ENCODE assay signal across 18 cellular contexts in genomic region chr16:71727545-71728324, GRCh38. TPM values are rescaled to one million over a fixed set of nuclear protein-coding genes. Genes with fewer than 3 reads are reported as not detected.
DNase-seq lines count a peak whose midpoint lies in the region; ATAC-seq, FAIRE-seq and TF ChIP-seq lines count a peak whose summit lies in the region.
"Had no signal": no experiment of that assay in that cellular context is flagged by ENCODE, and none has a peak within 500 bp of the region (broad histone marks: within the 10 kb centered on the region; RNA-seq: fewer than 3 reads in every experiment).

No MANE protein-coding gene starts in this region.

- H2AFZ ChIP-seq in GM23338 = no peak overlapping the region
- H2AFZ ChIP-seq: parathyroid adenoma had no signal

- no peak for FAIRE-seq in kidney (lab: Jason Lieb, UNC)
- FAIRE-seq: bronchial epithelial cell had no signal

- H3K4me3 Mint-ChIP-seq in GM23338 = no peak overlapping the region
- no peak overlapping the region for H3K4me3 Mint-ChIP-seq in stimulated activated naive B cell treated with anti-CD40 and anti-IgM and Interleukin-4, amounts not matched to agents 10 μg/mL and 1 μg/mL and 100 μg/mL, for 72 hours

- ATAC-seq in GM23338 (no peak), GM21423 (IDR thresholded peaks at IDR 0.05; ENCODE audit: unreplicated experiment) (no peak)
- peak; percentile 29 to 35 for ATAC-seq in stimulated activated naive B cell treated with anti-CD40 and anti-IgM and Interleukin-4, amounts not matched to agents 10 μg/mL and 1 μg/mL and 100 μg/mL, for 72 hours (replicated peaks)
- ATAC-seq: heart right ventricle, lower lobe of right lung had no signal

- peaks cover 16% of the 10 kb centered on the region for H3K4me1 Mint-ChIP-seq in GM23338
- H3K4me1 Mint-ChIP-seq in stimulated activated naive B cell treated with anti-CD40 and anti-IgM and Interleukin-4, amounts not matched to agents 10 μg/mL and 1 μg/mL and 100 μg/mL, for 72 hours = peaks cover 24 to 51% of the 10 kb centered on the region in 2 donors

- H3F3A ChIP-seq in GM23338 (replicated peaks; ENCODE audit: low read depth) = peaks cover 7% of the 10 kb centered on the region

- H3K79me2 ChIP-seq in GM23338 (replicated peaks; ENCODE audit: insufficient read depth) = no peaks in the 10 kb centered on the region
- H3K79me2 ChIP-seq: parathyroid adenoma had no signal

- H3K36me3 ChIP-seq in GM23338 (ENCODE audit: insufficient read depth) (peaks cover 13% of the 10 kb centered on the region), kidney (ENCODE audit: control insufficient read depth in 1 of 2, insufficient read depth in 2 of 2, low read length in 2 of 2) (peaks cover 14 to 16% of the 10 kb centered on the region in 2 donors)

- TF ChIP-seq CTCF in GM23338 (conservative IDR thresholded peaks at IDR 0.05; ENCODE audit: low read depth in 2 of 2) (no peak), dorsolateral prefrontal cortex (IDR thresholded peaks at IDR 0.05 in 54 of 56, conservative IDR thresholded peaks at IDR 0.05 in 2 of 56; ENCODE audit: low read depth in 1 of 56, partially characterized antibody in 56 of 56) (no peak), kidney (IDR thresholded peaks at IDR 0.05; ENCODE audit: borderline replicate concordance, extremely low read depth, insufficient read depth) (no peak)

- no peak overlapping the region for H3K9ac ChIP-seq in kidney (ENCODE audit: low read length in 2 of 2)
- H3K9ac ChIP-seq: parathyroid adenoma had no signal

- no peak overlapping the region for H3K4me2 ChIP-seq in GM23338

- peaks cover 15% of the 10 kb centered on the region for H3K27me3 ChIP-seq in GM23338 (ENCODE audit: insufficient read depth)
- H3K27me3 ChIP-seq in dorsolateral prefrontal cortex = no peaks in the 10 kb centered on the region

- H3K36me3 Mint-ChIP-seq in GM23338 (ENCODE audit: low read depth) = peaks cover 6% of the 10 kb centered on the region
- H3K36me3 Mint-ChIP-seq in stimulated activated naive B cell treated with anti-CD40 and anti-IgM and Interleukin-4, amounts not matched to agents 10 μg/mL and 1 μg/mL and 100 μg/mL, for 72 hours = peaks cover 11 to 21% of the 10 kb centered on the region in 2 donors

- H3K9me3 Mint-ChIP-seq in GM23338 = no peaks in the 10 kb centered on the region
- no peaks in the 10 kb centered on the region for H3K9me3 Mint-ChIP-seq in stimulated activated naive B cell treated with anti-CD40 and anti-IgM and Interleukin-4, amounts not matched to agents 10 μg/mL and 1 μg/mL and 100 μg/mL, for 72 hours
- H3K9me3 Mint-ChIP-seq: activated T-helper 2 cell treated with anti-CD3 and anti-CD28 coated beads, Interferon-gamma antibody, Interleukin-2, Interleukin-4, amounts not matched to agents 10 μg/mL and 5 μg/mL and 100 μg/mL, durations not matched to agents 14 hours and 24 hours and 36 hours had no signal

- H3K4me1 ChIP-seq in GM23338 (ENCODE audit: insufficient read depth) (peaks cover 5% of the 10 kb centered on the region), kidney (ENCODE audit: control insufficient read depth in 1 of 2, insufficient read depth in 1 of 2, low read depth in 1 of 2, low read length in 2 of 2) (peaks cover 0 to under 1% of the 10 kb centered on the region in 2 donors)

- peaks cover 6% of the 10 kb centered on the region for H3K27me3 Mint-ChIP-seq in GM23338 (ENCODE audit: insufficient read depth, low read depth, poor library complexity)
- no peaks in the 10 kb centered on the region for H3K27me3 Mint-ChIP-seq in stimulated activated naive B cell treated with anti-CD40 and anti-IgM and Interleukin-4, amounts not matched to agents 10 μg/mL and 1 μg/mL and 100 μg/mL, for 72 hours

- H3K9me3 ChIP-seq in kidney (ENCODE audit: control insufficient read depth in 1 of 2, low read length in 2 of 2) = no peaks in the 10 kb centered on the region
- H3K9me3 ChIP-seq: heart right ventricle, lower lobe of right lung, thoracic aorta had no signal

- no peak overlapping the region for H3K4me3 ChIP-seq in GM23338
- no peak overlapping the region for H3K4me3 ChIP-seq in dorsolateral prefrontal cortex
- no peak overlapping the region for H3K4me3 ChIP-seq in kidney (ENCODE audit: low read length in 2 of 2)
- H3K4me3 ChIP-seq: heart right ventricle, lower lobe of right lung, skin epidermis, thoracic aorta had no signal

- H3K27ac ChIP-seq in GM23338 (ENCODE audit: low read depth) (0 out of 2 replicates have a peak overlapping the region, but pooled peaks have one; percentile 45), dorsolateral prefrontal cortex (peak overlapping the region in 37 of 59 donors; percentile 8 to 94 (median 68)), kidney (ENCODE audit: low read depth in 2 of 2, low read length in 2 of 2) (no peak overlapping the region)
- H3K27ac ChIP-seq: parathyroid adenoma had no signal

- no peak for DNase-seq in GM23338 (ENCODE audit: low spot score)
- DNase-seq in OCI-M1 (lab: John Stamatoyannopoulos, UW) = peak; percentile 92
- no peak for DNase-seq in dorsolateral prefrontal cortex
- peak; percentile 23 for DNase-seq in stimulated activated naive B cell treated with anti-CD40 and anti-IgM and Interleukin-4, amounts not matched to agents 10 μg/mL and 1 μg/mL and 100 μg/mL, for 72 hours
- DNase-seq in kidney = no peak
- no peak for DNase-seq in NCI-H1694 (lab: John Stamatoyannopoulos, UW)
- DNase-seq: heart right ventricle; KG1; lower lobe of right lung; NCI-H1417; NCI-H526 treated with DMSO at 0.1 percent for 48 hours; stimulated activated CD4-positive, alpha-beta T cell treated with anti-CD3 and anti-CD28 coated beads, Interleukin-4, amount 100 ng/mL, for 24 hours had no signal

- H4K20me1 ChIP-seq in GM23338 (replicated peaks; ENCODE audit: insufficient read depth) = no peaks in the 10 kb centered on the region; the same call in 1 of the 2 replicates

- no peaks in the 10 kb centered on the region for H3K9me2 ChIP-seq in GM23338 (ENCODE audit: insufficient read depth)

- H3K27ac Mint-ChIP-seq in GM23338 = no peak overlapping the region
- H3K27ac Mint-ChIP-seq in stimulated activated naive B cell treated with anti-CD40 and anti-IgM and Interleukin-4, amounts not matched to agents 10 μg/mL and 1 μg/mL and 100 μg/mL, for 72 hours = peak overlapping the region; percentile 56
- H3K27ac Mint-ChIP-seq: activated T-helper 2 cell treated with anti-CD3 and anti-CD28 coated beads, Interferon-gamma antibody, Interleukin-2, Interleukin-4, amounts not matched to agents 10 μg/mL and 5 μg/mL and 100 μg/mL, durations not matched to agents 14 hours and 24 hours and 36 hours had no signal

- intact Hi-C loops in dorsolateral prefrontal cortex (cut with DNase I) = loop anchor here (10.0 kb wide), 4 partner anchors 77 to 243 kb away; partner anchors contain the start of genes AP1G1 (in 1 of the 2), IST1 (in 1 of the 2), ZNF19 (in 1 of the 2) and ZNF821 (in 1 of the 2)
- intact Hi-C loops in kidney (cut with DNase I) = no loop called here

TF ChIP-seq in GM23338, 12 proteins besides CTCF, POLR2A, EP300 and RAD21 (continues in another document):
- TF ChIP-seq EZH2 (IDR thresholded peaks at IDR 0.05; ENCODE audit: low read depth, unreplicated experiment) (no peak), ETS1 (IDR thresholded peaks at IDR 0.05) (no peak), CREB1 (CRISPR knock-in tag; IDR thresholded peaks at IDR 0.05; ENCODE audit: low read depth) (no peak), POLR2AphosphoS5 (IDR thresholded peaks at IDR 0.05; ENCODE audit: low read depth) (no peak)

RNA-seq across cellular contexts. Expression of gene PHLPP2, which starts 3.2 kb away (rescaled TPM):
- 14.1 and 20.5 TPM in 2 replicates for total RNA-seq in GM23338 (2014; rRNA removed; shearing (Covaris generic))
- polyA plus RNA-seq in GM23338 (2016; fragmentation: Nextera tagmentation; extraction: Ambion mirVana) = 3.8 and 4.2 TPM in 2 replicates
- 10 to 100 TPM; 20.7 to 60.6 (median 39.9) TPM for total RNA-seq in dorsolateral prefrontal cortex
- total RNA-seq in kidney = 7.1 TPM
- 2.8 TPM for polyA plus RNA-seq in kidney (ENCODE audit: insufficient read depth, low read depth, low replicate concordance)

Comparison
In these comparisons a context has a peak if more than half of its experiments do, and no peak if none do; other contexts are left out.
1. ATAC-seq: peak in stimulated activated naive B cell treated with anti-CD40 and anti-IgM and Interleukin-4, amounts not matched to agents 10 μg/mL and 1 μg/mL and 100 μg/mL, for 72 hours (2 of 2); none in GM23338 (single experiment) and GM21423 (single experiment).
2. DNase-seq: peak in OCI-M1 (single experiment) and stimulated activated naive B cell treated with anti-CD40 and anti-IgM and Interleukin-4, amounts not matched to agents 10 μg/mL and 1 μg/mL and 100 μg/mL, for 72 hours (single experiment); none in GM23338 (single experiment), dorsolateral prefrontal cortex (0 of 10), kidney (single experiment) and NCI-H1694 (single experiment).
3. H3K27ac ChIP-seq: peak in GM23338 (single experiment) and dorsolateral prefrontal cortex (37 of 59); none in kidney (0 of 2).